In the genomic region with DNA sequence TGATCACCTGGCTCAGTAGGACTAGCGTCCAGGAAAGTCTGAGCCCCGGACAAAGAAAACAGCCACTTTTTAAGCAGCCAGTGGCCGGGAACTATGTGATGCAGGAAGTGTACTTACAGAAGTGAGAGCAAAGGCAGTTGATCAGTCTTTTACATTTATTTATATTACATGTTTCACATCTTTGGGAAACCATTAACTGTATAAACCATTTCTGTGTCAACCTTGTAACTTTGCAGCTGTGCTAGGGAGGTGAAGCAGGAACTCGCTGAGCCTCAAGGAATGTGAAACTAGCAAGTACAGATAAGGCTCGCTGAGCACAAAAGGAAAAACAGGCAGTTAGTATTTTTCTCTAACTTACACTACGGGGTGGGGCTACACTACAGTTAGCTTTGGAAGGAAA, we compare ENCODE assay signal across 15 cellular contexts. TPM values are rescaled to one million over a fixed set of nuclear protein-coding genes. Genes with fewer than 3 reads are reported as not detected.
DNase-seq lines count a peak whose midpoint lies in the region; ATAC-seq and TF ChIP-seq lines count a peak whose summit lies in the region.
"Had no signal": no experiment of that assay in that cellular context is flagged by ENCODE, and none has a peak within 500 bp of the region (broad histone marks: within the 10 kb centered on the region; RNA-seq: fewer than 3 reads in every experiment).

No MANE protein-coding gene starts in this region.

- intact Hi-C loops in testis (cut with DNase I; ENCODE audit: low total_unique reads), result no loop called here

- no peaks in the 10 kb centered on the region for H3K4me1 ChIP-seq in SK-N-SH (ENCODE audit: control insufficient read depth in 1 of 2, insufficient read depth in 2 of 2, low read depth in 1 of 2, low read length in 1 of 2)
- H3K4me1 ChIP-seq in testis, result peaks cover 8% of the 10 kb centered on the region

- no peaks in the 10 kb centered on the region for H3F3A ChIP-seq in SK-N-SH (replicated peaks; ENCODE audit: insufficient read depth)

- H2AFZ ChIP-seq in SK-N-SH (ENCODE audit: low read depth), result 0 out of 2 replicates have a peak overlapping the region, but pooled peaks have one; percentile 12
- H2AFZ ChIP-seq: GM23248 had no signal

- TF ChIP-seq EP300 in SK-N-SH (IDR thresholded peaks at IDR 0.05; ENCODE audit: borderline replicate concordance in 1 of 2, low read depth in 1 of 2, low read length in 1 of 2), result no peak

- peaks cover 23% of the 10 kb centered on the region for H3K27me3 ChIP-seq in SK-N-SH (ENCODE audit: insufficient read depth)
- no peaks in the 10 kb centered on the region for H3K27me3 ChIP-seq in testis

- H4K20me1 ChIP-seq in SK-N-SH (ENCODE audit: insufficient read depth), result no peaks in the 10 kb centered on the region

- ATAC-seq in SK-N-SH treated with all-trans-retinoic acid at 6 μM for 48 hours (no peak), HG03095 (IDR thresholded peaks at IDR 0.05; ENCODE audit: unreplicated experiment) (peak; percentile 56)
- ATAC-seq: Right ventricle myocardium inferior had no signal

- POLR2A ChIA-PET in SK-N-SH (lab: Yijun Ruan, JAX), result no interaction called here

- no peak overlapping the region for H3K4me2 ChIP-seq in SK-N-SH

- no peaks in the 10 kb centered on the region for H3K79me2 ChIP-seq in SK-N-SH (ENCODE audit: insufficient read depth)

- H3K4me3 ChIP-seq in SK-N-SH (ENCODE audit: low read depth in 2 of 2, low read length in 1 of 2) (no peak overlapping the region), testis (no peak overlapping the region)
- H3K4me3 ChIP-seq: GM23248 had no signal

- CTCF ChIA-PET in SK-N-SH (lab: Yijun Ruan, JAX), result no interaction called here

- no peak overlapping the region for H3K9ac ChIP-seq in SK-N-SH
- H3K9ac ChIP-seq: GM23248 had no signal

- no peak for TF ChIP-seq RAD21 in SK-N-SH (IDR thresholded peaks at IDR 0.05; ENCODE audit: low read length)

- no peaks in the 10 kb centered on the region for H3K9me2 ChIP-seq in SK-N-SH

- TF ChIP-seq POLR2A in testis (IDR thresholded peaks at IDR 0.05), result no peak

- H3K36me3 ChIP-seq in SK-N-SH (replicated peaks in 1 of 2; ENCODE audit: control insufficient read depth in 1 of 2, insufficient read depth in 2 of 2, low read length in 1 of 2) (no peaks in the 10 kb centered on the region), testis (ENCODE audit: low read depth, missing control alignments) (no peaks in the 10 kb centered on the region)

- 32% methylated on average over 6 of the region's 6 CpGs for WGBS in SK-N-SH (ENCODE audit: low lambda C conversion rate)
- WGBS in testis, 2 donors, result 26 to 33% methylated on average over 6 of the region's 6 CpGs

- TF ChIP-seq CTCF in SK-N-SH (IDR thresholded peaks at IDR 0.05) (no peak), testis (IDR thresholded peaks at IDR 0.05) (no peak)

- DNase-seq in SK-N-SH, result no peak
- DNase-seq in amniotic epithelial cell (ENCODE audit: low read depth), result peak; percentile 33
- DNase-seq in testis, result peak; percentile 26
- no peak for DNase-seq in DMS53 (lab: John Stamatoyannopoulos, UW)
- no peak for DNase-seq in Ammon's horn (ENCODE audit: low spot score)
- DNase-seq in NCI-H2081 treated with DMSO at 0.1 percent for 48 hours (lab: John Stamatoyannopoulos, UW), result no peak
- DNase-seq: activated effector memory CD4-positive, alpha-beta T cell treated with anti-CD3 and anti-CD28 coated beads, Interleukin-2, amount 50 U/mL, for 16 hours; GM23248; NCI-H345; retina had no signal

- H3K27ac ChIP-seq in SK-N-SH (ENCODE audit: low read depth in 2 of 2, low read length in 1 of 2), result no peak overlapping the region
- peak overlapping the region in 1 of 2 donors; percentile 60 for H3K27ac ChIP-seq in testis
- H3K27ac ChIP-seq: 22Rv1, GM23248 had no signal

- H3K9me3 ChIP-seq in SK-N-SH (no peaks in the 10 kb centered on the region), testis (no peaks in the 10 kb centered on the region)

TF ChIP-seq in SK-N-SH, 30 proteins besides CTCF, POLR2A, EP300 and RAD21:
- TF ChIP-seq USF1 (IDR thresholded peaks at IDR 0.05; ENCODE audit: borderline replicate concordance, low read depth), result no peak
- TF ChIP-seq RCOR1 (IDR thresholded peaks at IDR 0.05; ENCODE audit: low read length), result no peak
- TF ChIP-seq, protein P1, sequence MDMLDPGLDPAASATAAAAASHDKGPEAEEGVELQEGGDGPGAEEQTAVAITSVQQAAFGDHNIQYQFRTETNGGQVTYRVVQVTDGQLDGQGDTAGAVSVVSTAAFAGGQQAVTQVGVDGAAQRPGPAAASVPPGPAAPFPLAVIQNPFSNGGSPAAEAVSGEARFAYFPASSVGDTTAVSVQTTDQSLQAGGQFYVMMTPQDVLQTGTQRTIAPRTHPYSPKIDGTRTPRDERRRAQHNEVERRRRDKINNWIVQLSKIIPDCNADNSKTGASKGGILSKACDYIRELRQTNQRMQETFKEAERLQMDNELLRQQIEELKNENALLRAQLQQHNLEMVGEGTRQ (IDR thresholded peaks at IDR 0.05; ENCODE audit: borderline replicate concordance, low read depth, low read length), result no peak
- TF ChIP-seq SMC3 (IDR thresholded peaks at IDR 0.05; ENCODE audit: low read depth, low read length), result no peak
- TF ChIP-seq NRF1 (IDR thresholded peaks at IDR 0.05; ENCODE audit: low read depth, low read length), result no peak
- no peak for TF ChIP-seq RFX5 (IDR thresholded peaks at IDR 0.05; ENCODE audit: low read length)
- no peak for TF ChIP-seq FOXM1 (IDR thresholded peaks at IDR 0.05; ENCODE audit: low read depth)
- TF ChIP-seq GABPA (IDR thresholded peaks at IDR 0.05; ENCODE audit: low read depth), result no peak
- no peak for TF ChIP-seq MEF2A (IDR thresholded peaks at IDR 0.05; ENCODE audit: borderline replicate concordance, low read depth)
- TF ChIP-seq YY1 (IDR thresholded peaks at IDR 0.05; ENCODE audit: low read depth), result no peak

TF ChIP-seq in SK-N-SH treated with all-trans-retinoic acid at 6 μM for 48 hours, 23 proteins besides CTCF, POLR2A, EP300 and RAD21:
- TF ChIP-seq ZNF70 (CRISPR knock-in tag; IDR thresholded peaks at IDR 0.05) (no peak), ZFP3 (CRISPR knock-in tag; IDR thresholded peaks at IDR 0.05) (no peak), CSDC2 (CRISPR knock-in tag; IDR thresholded peaks at IDR 0.05) (no peak), ARNTL (CRISPR knock-in tag; IDR thresholded peaks at IDR 0.05; ENCODE audit: borderline replicate concordance, low read depth) (no peak)

RNA-seq across cellular contexts. Expression of gene HECW1, which starts 39.9 kb away (rescaled TPM):
- polyA plus RNA-seq in SK-N-SH (2012; rRNA removed) (not detected in 2 replicates), testis (ENCODE audit: insufficient read depth, low read depth, low replicate concordance) (14.5 TPM)
- not detected in 2 replicates for polyA plus RNA-seq in SK-N-SH (2012; cell fraction: cytosol; rRNA removed)
- 0.01 TPM in 1 of 2 replicates, not detected in the other for polyA plus RNA-seq in SK-N-SH (2012; cell fraction: nucleus; rRNA removed)
- total RNA-seq in testis, result 1 to 10 TPM; 3.2 to 5.0 TPM
- total RNA-seq: cardiac septum, Right ventricle myocardium inferior had no signal

Comparison
In these comparisons a context has a peak if more than half of its experiments do, and no peak if none do; other contexts are left out.
1. DNase-seq: peak in amniotic epithelial cell (single experiment) and testis (single experiment); none in SK-N-SH (single experiment), DMS53 (single experiment), Ammon's horn (single experiment) and NCI-H2081 treated with DMSO at 0.1 percent for 48 hours (single experiment).
2. RNA of gene HECW1, which starts 39.9 kb away (polyA plus RNA-seq): 14.5 TPM in testis (single experiment); 0.01 TPM in SK-N-SH; every median in the first group is over 10 times any median in the second.